ENCODE assay signal across 25 cellular contexts in genomic region chr4:169150806-169151205, GRCh38.
"Had no signal": no experiment of that assay in that cellular context is flagged by ENCODE, and none has a peak within 500 bp of the region (broad histone marks: within the 10 kb centered on the region; RNA-seq: fewer than 3 reads in every experiment).

No MANE protein-coding gene starts in this region.

- H3K36me3 ChIP-seq: neural progenitor cell had no signal

- H3K27ac Mint-ChIP-seq: dendritic cell treated with granulocyte-macrophage colony-stimulating factor and Interleukin-4, amounts not matched to agents 40 ng/mL and 50 ng/mL, for 4 days; effector memory CD8-positive, alpha-beta T cell; natural killer cell treated with Interleukin-12 subunit alpha and Interleukin-12 subunit beta and Interleukin-15 and Interleukin-18, amount 100 ng/mL, for 72 hours; neural progenitor cell; stimulated activated naive B cell treated with anti-CD40 and anti-IgM and Interleukin-4, amounts not matched to agents 10 μg/mL and 1 μg/mL and 100 μg/mL, for 72 hours; stimulated activated naive CD8-positive, alpha-beta T cell treated with anti-CD3 and anti-CD28 coated beads, Interleukin-15, amount 100 ng/mL, for 72 hours had no signal

- H3K4me1 Mint-ChIP-seq: central memory CD8-positive, alpha-beta T cell; stimulated activated naive CD8-positive, alpha-beta T cell treated with anti-CD3 and anti-CD28 coated beads, Interleukin-15, amount 100 ng/mL, for 72 hours had no signal

- H2AFZ ChIP-seq: neural progenitor cell, parathyroid adenoma had no signal

- DNase-seq: effector memory CD8-positive, alpha-beta T cell; erythroblast; glutamatergic neuron; left colon; left ventricle myocardium superior; mesenchymal stem cell; midbrain; nucleus accumbens; psoas muscle; retina; stimulated activated CD4-positive, alpha-beta T cell treated with anti-CD3 and anti-CD28 coated beads, Interleukin-2, amount 100 ng/mL, for 24 hours; stimulated activated CD4-positive, alpha-beta T cell treated with anti-CD3 and anti-CD28 coated beads, Interleukin-4, amount 100 ng/mL, for 4 hours; stimulated activated naive B cell treated with anti-CD40 and anti-IgM and Interleukin-4, amounts not matched to agents 10 μg/mL and 1 μg/mL and 100 μg/mL, for 72 hours; stimulated activated naive CD8-positive, alpha-beta T cell treated with anti-CD3 and anti-CD28 coated beads, Interleukin-15, amount 100 ng/mL, for 72 hours; testis; transverse colon had no signal

- H3K4me3 ChIP-seq: gastroesophageal sphincter, lung, neural progenitor cell, psoas muscle, skin epidermis, testis, transverse colon had no signal

- H3K9me3 ChIP-seq: gastroesophageal sphincter, psoas muscle, testis, transverse colon had no signal

- H3K4me2 ChIP-seq: neural progenitor cell had no signal

- H3K27me3 Mint-ChIP-seq: dendritic cell treated with granulocyte-macrophage colony-stimulating factor and Interleukin-4, amounts not matched to agents 40 ng/mL and 50 ng/mL, for 4 days; stimulated activated naive B cell treated with anti-CD40 and anti-IgM and Interleukin-4, amounts not matched to agents 10 μg/mL and 1 μg/mL and 100 μg/mL, for 72 hours; stimulated activated naive CD8-positive, alpha-beta T cell treated with anti-CD3 and anti-CD28 coated beads, Interleukin-15, amount 100 ng/mL, for 72 hours had no signal

- H3K4me3 Mint-ChIP-seq: central memory CD8-positive, alpha-beta T cell; dendritic cell treated with granulocyte-macrophage colony-stimulating factor and Interleukin-4, amounts not matched to agents 40 ng/mL and 50 ng/mL, for 4 days; effector memory CD8-positive, alpha-beta T cell; natural killer cell treated with Interleukin-12 subunit alpha and Interleukin-12 subunit beta and Interleukin-15 and Interleukin-18, amount 100 ng/mL, for 72 hours; neural progenitor cell; stimulated activated naive B cell treated with anti-CD40 and anti-IgM and Interleukin-4, amounts not matched to agents 10 μg/mL and 1 μg/mL and 100 μg/mL, for 72 hours; stimulated activated naive CD8-positive, alpha-beta T cell treated with anti-CD3 and anti-CD28 coated beads, Interleukin-15, amount 100 ng/mL, for 72 hours had no signal

- ATAC-seq: effector memory CD8-positive, alpha-beta T cell; gastroesophageal sphincter; left colon; left ventricle myocardium superior; natural killer cell treated with Interleukin-12 subunit alpha and Interleukin-12 subunit beta and Interleukin-15 and Interleukin-18, amount 100 ng/mL, for 72 hours; psoas muscle; sciatic nerve; stimulated activated naive B cell treated with anti-CD40 and anti-IgM and Interleukin-4, amounts not matched to agents 10 μg/mL and 1 μg/mL and 100 μg/mL, for 72 hours; stimulated activated naive CD8-positive, alpha-beta T cell treated with anti-CD3 and anti-CD28 coated beads, Interleukin-15, amount 100 ng/mL, for 72 hours had no signal

- H3K9ac ChIP-seq: neural progenitor cell, parathyroid adenoma had no signal

- H3K27me3 ChIP-seq: gastroesophageal sphincter, neural progenitor cell, testis, transverse colon had no signal

- H3K9me3 Mint-ChIP-seq: central memory CD8-positive, alpha-beta T cell; dendritic cell treated with granulocyte-macrophage colony-stimulating factor and Interleukin-4, amounts not matched to agents 40 ng/mL and 50 ng/mL, for 4 days; effector memory CD8-positive, alpha-beta T cell; natural killer cell treated with Interleukin-12 subunit alpha and Interleukin-12 subunit beta and Interleukin-15 and Interleukin-18, amount 100 ng/mL, for 72 hours; neural progenitor cell; stimulated activated naive B cell treated with anti-CD40 and anti-IgM and Interleukin-4, amounts not matched to agents 10 μg/mL and 1 μg/mL and 100 μg/mL, for 72 hours; stimulated activated naive CD8-positive, alpha-beta T cell treated with anti-CD3 and anti-CD28 coated beads, Interleukin-15, amount 100 ng/mL, for 72 hours had no signal

- H3K4me1 ChIP-seq: neural progenitor cell, parathyroid adenoma had no signal

- H3K36me3 Mint-ChIP-seq: natural killer cell treated with Interleukin-12 subunit alpha and Interleukin-12 subunit beta and Interleukin-15 and Interleukin-18, amount 100 ng/mL, for 72 hours; stimulated activated naive B cell treated with anti-CD40 and anti-IgM and Interleukin-4, amounts not matched to agents 10 μg/mL and 1 μg/mL and 100 μg/mL, for 72 hours had no signal

- H3K27ac ChIP-seq: gastroesophageal sphincter, neural progenitor cell, parathyroid adenoma, psoas muscle, skin epidermis, testis, transverse colon had no signal
